In genomic region chr1:109282952-109283747, GRCh38 we compare ENCODE assay signal across 8 cellular contexts. TPM values are rescaled to one million over a fixed set of nuclear protein-coding genes. Genes with fewer than 3 reads are reported as not detected.
DNase-seq lines count a peak whose midpoint lies in the region; ATAC-seq and TF ChIP-seq lines count a peak whose summit lies in the region.

Gene PSRC1 (minus strand): TSS chr1:109283145.

- H3K4me1 ChIP-seq in ovary (ENCODE audit: insufficient read depth): peaks cover 2% of the 10 kb centered on the region
- peaks cover 0 to 22% (median 21%) of the 10 kb centered on the region in 4 donors for H3K4me1 ChIP-seq in tibial artery

- H3K36me3 Mint-ChIP-seq in activated naive CD8-positive, alpha-beta T cell treated with anti-CD3 and anti-CD28 coated beads for 36 hours: peaks cover 1% of the 10 kb centered on the region

- H3K27ac Mint-ChIP-seq in activated naive CD8-positive, alpha-beta T cell treated with anti-CD3 and anti-CD28 coated beads for 36 hours: peak within 1 kb of the TSS; percentile 93

- H3K36me3 ChIP-seq in ovary (no peaks in the 10 kb centered on the region), tibial artery (no peaks in the 10 kb centered on the region)

- peak within 1 kb of the TSS in 1 of 2 donors; percentile 68 for H3K27ac ChIP-seq in ovary
- peak within 1 kb of the TSS; percentile 79 to 87 for H3K27ac ChIP-seq in tibial artery

- no peaks in the 10 kb centered on the region for H3K27me3 Mint-ChIP-seq in activated naive CD8-positive, alpha-beta T cell treated with anti-CD3 and anti-CD28 coated beads for 36 hours

- DNase-seq in GM12864 (ENCODE audit: low read depth) (peak; percentile 57), NCI-H1105 (lab: John Stamatoyannopoulos, UW) (peak; percentile 97), SKM-1 treated with dmso at 0.1 percent for 144 hours (lab: John Stamatoyannopoulos, UW; ENCODE audit: unreplicated experiment) (peak; percentile 86), head of caudate nucleus (peak; percentile 97 to 100 (median 99)), ovary (peak; percentile 95 to 97 (median 96)), tibial artery (peak; percentile 97 to 98)
- DNase-seq in activated naive CD8-positive, alpha-beta T cell treated with anti-CD3 and anti-CD28 coated beads for 36 hours: peak; percentile 89

- H3K9me3 Mint-ChIP-seq in activated naive CD8-positive, alpha-beta T cell treated with anti-CD3 and anti-CD28 coated beads for 36 hours: no peaks in the 10 kb centered on the region

- peak; percentile 96 for ATAC-seq in HG02623 (IDR thresholded peaks at IDR 0.05; ENCODE audit: unreplicated experiment)

- H3K4me1 Mint-ChIP-seq in activated naive CD8-positive, alpha-beta T cell treated with anti-CD3 and anti-CD28 coated beads for 36 hours: peaks cover 13% of the 10 kb centered on the region

- H3K4me3 ChIP-seq in GM12864 (ENCODE audit: low read depth, low read length) (peak within 1 kb of the TSS; percentile 61), ovary (peak within 1 kb of the TSS; percentile 52), tibial artery (peak within 1 kb of the TSS; percentile 54 to 59)

- TF ChIP-seq POLR2A in ovary (IDR thresholded peaks at IDR 0.05): peak; percentile 65

- H3K9me3 ChIP-seq in ovary: no peaks in the 10 kb centered on the region
- no peaks in the 10 kb centered on the region for H3K9me3 ChIP-seq in tibial artery

- TF ChIP-seq EP300 in ovary (IDR thresholded peaks at IDR 0.05): peak; percentile 20

- WGBS in ovary, 3 donors: 0 to 1% (median 1%) methylated on average over 39 to 56 of the region's 56 CpGs

- TF ChIP-seq CTCF in GM12864 (IDR thresholded peaks at IDR 0.05; ENCODE audit: low read depth, low read length, missing control alignments) (peak; percentile 53), ovary (IDR thresholded peaks at IDR 0.05) (peak in 2 of 3 donors; percentile 48 to 62), tibial artery (IDR thresholded peaks at IDR 0.05) (peak; percentile 60 to 67)

- intact Hi-C loops in head of caudate nucleus (cut with DNase I) (loop anchor here (5.0 kb wide), 1 partner anchor 114 kb away; the partner anchor contains the start of gene SORT1), ovary (cut with DNase I) (loop anchor here in 2 of 4 donors (5.0 to 10.0 kb wide), 3 partner anchors 68 to 408 kb away; partner anchors contain the start of genes GPSM2 (in 1 of the 2), SARS1 (in 1 of the 2) and SORT1 (in 1 of the 2)), tibial artery (cut with DNase I; ENCODE audit: low total_unique reads) (loop anchor here (10.0 kb wide), 2 partner anchors 72 to 1128 kb away; no protein-coding TSS in a partner anchor)

- H3K27me3 ChIP-seq in ovary (no peaks in the 10 kb centered on the region), tibial artery (no peaks in the 10 kb centered on the region)

- peak within 1 kb of the TSS; percentile 100 for H3K4me3 Mint-ChIP-seq in activated naive CD8-positive, alpha-beta T cell treated with anti-CD3 and anti-CD28 coated beads for 36 hours

RNA-seq across cellular contexts. Expression of gene PSRC1, which starts in this region (rescaled TPM):
- 10 to 100 TPM; 10.7 to 12.2 TPM for total RNA-seq in activated naive CD8-positive, alpha-beta T cell treated with anti-CD3 and anti-CD28 coated beads for 36 hours
- total RNA-seq in ovary: 1 to 10 TPM; 1.0 to 8.1 (median 4.5) TPM
- polyA plus RNA-seq in ovary: 1 to 10 TPM; 5.3 to 5.9 TPM
